ENCODE assay signal across 2 cellular contexts in the genomic region with DNA sequence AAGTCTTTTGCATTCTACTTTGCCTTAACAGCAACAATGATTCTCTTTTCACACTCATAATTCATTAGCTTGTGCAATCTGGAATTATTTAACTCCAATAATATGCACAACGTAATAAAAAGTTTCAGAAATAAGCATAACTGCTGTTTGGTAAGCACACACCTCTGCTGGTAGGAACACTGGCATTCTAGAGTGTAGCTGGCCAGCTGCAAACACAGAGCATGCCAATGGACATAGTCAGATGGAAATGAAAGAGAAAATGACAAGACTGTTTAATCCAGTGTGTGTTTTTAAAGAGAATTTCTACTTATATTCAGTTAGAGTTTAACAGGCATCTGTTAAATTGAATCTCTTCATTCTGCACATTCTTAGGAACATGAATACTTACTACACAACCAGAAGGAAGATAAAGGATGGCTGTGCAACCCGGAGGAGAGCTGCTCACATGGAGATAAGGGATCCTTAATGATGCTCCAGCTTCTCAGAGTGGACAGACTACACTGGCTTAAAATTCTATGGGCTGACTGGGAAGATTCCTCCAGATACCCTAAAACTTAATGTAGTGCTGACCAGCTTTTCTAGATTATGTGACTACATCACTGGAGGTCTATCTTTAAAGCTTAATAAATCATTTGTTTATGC.
TF ChIP-seq lines count a peak whose summit lies in the region.

No MANE protein-coding gene starts in this region.

TF ChIP-seq in IMR-90, 13 proteins besides CTCF, POLR2A, EP300 and RAD21:
- TF ChIP-seq MAZ (IDR thresholded peaks at IDR 0.05; ENCODE audit: borderline replicate concordance, low read depth, low read length) (no peak), MXI1 (IDR thresholded peaks at IDR 0.05; ENCODE audit: borderline replicate concordance, low read depth, low read length) (no peak), RFX5 (IDR thresholded peaks at IDR 0.05; ENCODE audit: low read depth, low read length) (no peak), FOS (IDR thresholded peaks at IDR 0.05; ENCODE audit: low read depth, low read length) (no peak), MAFK (IDR thresholded peaks at IDR 0.05; ENCODE audit: low read depth, low read length) (no peak), RCOR1 (IDR thresholded peaks at IDR 0.05; ENCODE audit: insufficient replicate concordance, low read length) (no peak), SMC3 (IDR thresholded peaks at IDR 0.05; ENCODE audit: low read depth, low read length) (no peak), CEBPB (IDR thresholded peaks at IDR 0.05; ENCODE audit: low read depth, low read length) (no peak), CHD1 (IDR thresholded peaks at IDR 0.05; ENCODE audit: low read depth, low read length) (no peak), BHLHE40 (IDR thresholded peaks at IDR 0.05; ENCODE audit: low read depth, low read length) (no peak), NFE2L2 (IDR thresholded peaks at IDR 0.05; ENCODE audit: low read depth, low read length) (no peak)
- TF ChIP-seq, protein P1, sequence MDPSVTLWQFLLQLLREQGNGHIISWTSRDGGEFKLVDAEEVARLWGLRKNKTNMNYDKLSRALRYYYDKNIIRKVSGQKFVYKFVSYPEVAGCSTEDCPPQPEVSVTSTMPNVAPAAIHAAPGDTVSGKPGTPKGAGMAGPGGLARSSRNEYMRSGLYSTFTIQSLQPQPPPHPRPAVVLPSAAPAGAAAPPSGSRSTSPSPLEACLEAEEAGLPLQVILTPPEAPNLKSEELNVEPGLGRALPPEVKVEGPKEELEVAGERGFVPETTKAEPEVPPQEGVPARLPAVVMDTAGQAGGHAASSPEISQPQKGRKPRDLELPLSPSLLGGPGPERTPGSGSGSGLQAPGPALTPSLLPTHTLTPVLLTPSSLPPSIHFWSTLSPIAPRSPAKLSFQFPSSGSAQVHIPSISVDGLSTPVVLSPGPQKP (IDR thresholded peaks at IDR 0.05; ENCODE audit: borderline replicate concordance, low read depth, low read length) = no peak
- TF ChIP-seq, protein P2, sequence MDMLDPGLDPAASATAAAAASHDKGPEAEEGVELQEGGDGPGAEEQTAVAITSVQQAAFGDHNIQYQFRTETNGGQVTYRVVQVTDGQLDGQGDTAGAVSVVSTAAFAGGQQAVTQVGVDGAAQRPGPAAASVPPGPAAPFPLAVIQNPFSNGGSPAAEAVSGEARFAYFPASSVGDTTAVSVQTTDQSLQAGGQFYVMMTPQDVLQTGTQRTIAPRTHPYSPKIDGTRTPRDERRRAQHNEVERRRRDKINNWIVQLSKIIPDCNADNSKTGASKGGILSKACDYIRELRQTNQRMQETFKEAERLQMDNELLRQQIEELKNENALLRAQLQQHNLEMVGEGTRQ (IDR thresholded peaks at IDR 0.05; ENCODE audit: low read depth, low read length) = no peak

TF ChIP-seq in GM23338, 12 proteins besides CTCF, POLR2A, EP300 and RAD21:
- TF ChIP-seq, protein P3, sequence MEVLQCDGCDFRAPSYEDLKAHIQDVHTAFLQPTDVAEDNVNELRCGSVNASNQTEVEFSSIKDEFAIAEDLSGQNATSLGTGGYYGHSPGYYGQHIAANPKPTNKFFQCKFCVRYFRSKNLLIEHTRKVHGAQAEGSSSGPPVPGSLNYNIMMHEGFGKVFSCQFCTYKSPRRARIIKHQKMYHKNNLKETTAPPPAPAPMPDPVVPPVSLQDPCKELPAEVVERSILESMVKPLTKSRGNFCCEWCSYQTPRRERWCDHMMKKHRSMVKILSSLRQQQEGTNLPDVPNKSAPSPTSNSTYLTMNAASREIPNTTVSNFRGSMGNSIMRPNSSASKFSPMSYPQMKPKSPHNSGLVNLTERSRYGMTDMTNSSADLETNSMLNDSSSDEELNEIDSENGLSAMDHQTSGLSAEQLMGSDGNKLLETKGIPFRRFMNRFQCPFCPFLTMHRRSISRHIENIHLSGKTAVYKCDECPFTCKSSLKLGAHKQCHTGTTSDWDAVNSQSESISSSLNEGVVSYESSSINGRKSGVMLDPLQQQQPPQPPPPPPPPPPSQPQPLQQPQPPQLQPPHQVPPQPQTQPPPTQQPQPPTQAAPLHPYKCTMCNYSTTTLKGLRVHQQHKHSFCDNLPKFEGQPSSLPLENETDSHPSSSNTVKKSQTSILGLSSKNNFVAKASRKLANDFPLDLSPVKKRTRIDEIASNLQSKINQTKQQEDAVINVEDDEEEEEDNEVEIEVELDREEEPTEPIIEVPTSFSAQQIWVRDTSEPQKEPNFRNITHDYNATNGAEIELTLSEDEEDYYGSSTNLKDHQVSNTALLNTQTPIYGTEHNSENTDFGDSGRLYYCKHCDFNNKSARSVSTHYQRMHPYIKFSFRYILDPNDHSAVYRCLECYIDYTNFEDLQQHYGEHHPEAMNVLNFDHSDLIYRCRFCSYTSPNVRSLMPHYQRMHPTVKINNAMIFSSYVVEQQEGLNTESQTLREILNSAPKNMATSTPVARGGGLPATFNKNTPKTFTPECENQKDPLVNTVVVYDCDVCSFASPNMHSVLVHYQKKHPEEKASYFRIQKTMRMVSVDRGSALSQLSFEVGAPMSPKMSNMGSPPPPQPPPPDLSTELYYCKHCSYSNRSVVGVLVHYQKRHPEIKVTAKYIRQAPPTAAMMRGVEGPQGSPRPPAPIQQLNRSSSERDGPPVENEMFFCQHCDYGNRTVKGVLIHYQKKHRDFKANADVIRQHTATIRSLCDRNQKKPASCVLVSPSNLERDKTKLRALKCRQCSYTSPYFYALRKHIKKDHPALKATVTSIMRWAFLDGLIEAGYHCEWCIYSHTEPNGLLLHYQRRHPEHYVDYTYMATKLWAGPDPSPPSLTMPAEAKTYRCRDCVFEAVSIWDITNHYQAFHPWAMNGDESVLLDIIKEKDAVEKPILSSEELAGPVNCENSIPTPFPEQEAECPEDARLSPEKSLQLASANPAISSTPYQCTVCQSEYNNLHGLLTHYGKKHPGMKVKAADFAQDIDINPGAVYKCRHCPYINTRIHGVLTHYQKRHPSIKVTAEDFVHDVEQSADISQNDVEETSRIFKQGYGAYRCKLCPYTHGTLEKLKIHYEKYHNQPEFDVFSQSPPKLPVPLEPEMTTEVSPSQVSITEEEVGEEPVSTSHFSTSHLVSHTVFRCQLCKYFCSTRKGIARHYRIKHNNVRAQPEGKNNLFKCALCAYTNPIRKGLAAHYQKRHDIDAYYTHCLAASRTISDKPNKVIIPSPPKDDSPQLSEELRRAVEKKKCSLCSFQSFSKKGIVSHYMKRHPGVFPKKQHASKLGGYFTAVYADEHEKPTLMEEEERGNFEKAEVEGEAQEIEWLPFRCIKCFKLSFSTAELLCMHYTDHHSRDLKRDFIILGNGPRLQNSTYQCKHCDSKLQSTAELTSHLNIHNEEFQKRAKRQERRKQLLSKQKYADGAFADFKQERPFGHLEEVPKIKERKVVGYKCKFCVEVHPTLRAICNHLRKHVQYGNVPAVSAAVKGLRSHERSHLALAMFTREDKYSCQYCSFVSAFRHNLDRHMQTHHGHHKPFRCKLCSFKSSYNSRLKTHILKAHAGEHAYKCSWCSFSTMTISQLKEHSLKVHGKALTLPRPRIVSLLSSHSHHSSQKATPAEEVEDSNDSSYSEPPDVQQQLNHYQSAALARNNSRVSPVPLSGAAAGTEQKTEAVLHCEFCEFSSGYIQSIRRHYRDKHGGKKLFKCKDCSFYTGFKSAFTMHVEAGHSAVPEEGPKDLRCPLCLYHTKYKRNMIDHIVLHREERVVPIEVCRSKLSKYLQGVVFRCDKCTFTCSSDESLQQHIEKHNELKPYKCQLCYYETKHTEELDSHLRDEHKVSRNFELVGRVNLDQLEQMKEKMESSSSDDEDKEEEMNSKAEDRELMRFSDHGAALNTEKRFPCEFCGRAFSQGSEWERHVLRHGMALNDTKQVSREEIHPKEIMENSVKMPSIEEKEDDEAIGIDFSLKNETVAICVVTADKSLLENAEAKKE (CRISPR knock-in tag; IDR thresholded peaks at IDR 0.05) = no peak
- TF ChIP-seq, protein P4, sequence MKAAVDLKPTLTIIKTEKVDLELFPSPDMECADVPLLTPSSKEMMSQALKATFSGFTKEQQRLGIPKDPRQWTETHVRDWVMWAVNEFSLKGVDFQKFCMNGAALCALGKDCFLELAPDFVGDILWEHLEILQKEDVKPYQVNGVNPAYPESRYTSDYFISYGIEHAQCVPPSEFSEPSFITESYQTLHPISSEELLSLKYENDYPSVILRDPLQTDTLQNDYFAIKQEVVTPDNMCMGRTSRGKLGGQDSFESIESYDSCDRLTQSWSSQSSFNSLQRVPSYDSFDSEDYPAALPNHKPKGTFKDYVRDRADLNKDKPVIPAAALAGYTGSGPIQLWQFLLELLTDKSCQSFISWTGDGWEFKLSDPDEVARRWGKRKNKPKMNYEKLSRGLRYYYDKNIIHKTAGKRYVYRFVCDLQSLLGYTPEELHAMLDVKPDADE (IDR thresholded peaks at IDR 0.05) = no peak
- TF ChIP-seq, protein P5, sequence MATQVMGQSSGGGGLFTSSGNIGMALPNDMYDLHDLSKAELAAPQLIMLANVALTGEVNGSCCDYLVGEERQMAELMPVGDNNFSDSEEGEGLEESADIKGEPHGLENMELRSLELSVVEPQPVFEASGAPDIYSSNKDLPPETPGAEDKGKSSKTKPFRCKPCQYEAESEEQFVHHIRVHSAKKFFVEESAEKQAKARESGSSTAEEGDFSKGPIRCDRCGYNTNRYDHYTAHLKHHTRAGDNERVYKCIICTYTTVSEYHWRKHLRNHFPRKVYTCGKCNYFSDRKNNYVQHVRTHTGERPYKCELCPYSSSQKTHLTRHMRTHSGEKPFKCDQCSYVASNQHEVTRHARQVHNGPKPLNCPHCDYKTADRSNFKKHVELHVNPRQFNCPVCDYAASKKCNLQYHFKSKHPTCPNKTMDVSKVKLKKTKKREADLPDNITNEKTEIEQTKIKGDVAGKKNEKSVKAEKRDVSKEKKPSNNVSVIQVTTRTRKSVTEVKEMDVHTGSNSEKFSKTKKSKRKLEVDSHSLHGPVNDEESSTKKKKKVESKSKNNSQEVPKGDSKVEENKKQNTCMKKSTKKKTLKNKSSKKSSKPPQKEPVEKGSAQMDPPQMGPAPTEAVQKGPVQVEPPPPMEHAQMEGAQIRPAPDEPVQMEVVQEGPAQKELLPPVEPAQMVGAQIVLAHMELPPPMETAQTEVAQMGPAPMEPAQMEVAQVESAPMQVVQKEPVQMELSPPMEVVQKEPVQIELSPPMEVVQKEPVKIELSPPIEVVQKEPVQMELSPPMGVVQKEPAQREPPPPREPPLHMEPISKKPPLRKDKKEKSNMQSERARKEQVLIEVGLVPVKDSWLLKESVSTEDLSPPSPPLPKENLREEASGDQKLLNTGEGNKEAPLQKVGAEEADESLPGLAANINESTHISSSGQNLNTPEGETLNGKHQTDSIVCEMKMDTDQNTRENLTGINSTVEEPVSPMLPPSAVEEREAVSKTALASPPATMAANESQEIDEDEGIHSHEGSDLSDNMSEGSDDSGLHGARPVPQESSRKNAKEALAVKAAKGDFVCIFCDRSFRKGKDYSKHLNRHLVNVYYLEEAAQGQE (IDR thresholded peaks at IDR 0.05; ENCODE audit: unreplicated experiment) = no peak
